Comparison of ENCODE assay signal across 1 cellular context in the genomic region with DNA sequence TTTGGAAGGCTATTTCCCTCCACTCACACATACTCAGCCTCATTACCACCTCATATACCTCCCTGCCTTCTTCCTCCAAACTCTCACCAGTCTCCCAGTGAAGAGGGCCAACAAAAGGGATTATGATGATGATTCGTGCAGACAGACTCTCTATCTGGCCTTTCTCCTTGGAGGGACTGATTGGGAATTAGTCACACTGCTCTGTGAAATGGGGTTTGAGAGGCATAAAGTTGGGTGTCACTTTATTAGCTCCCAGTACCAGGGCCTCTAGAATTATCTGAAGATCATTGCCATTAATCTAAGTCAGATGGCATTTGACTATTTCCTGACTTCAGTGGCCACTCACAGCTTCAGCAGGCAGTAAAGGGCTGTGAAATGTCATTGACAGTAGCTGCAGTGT.
TF ChIP-seq lines count a peak whose summit lies in the region.

No MANE protein-coding gene starts in this region.

TF ChIP-seq in A549, 52 proteins besides CTCF, POLR2A, EP300 and RAD21 (continued from another document):
- TF ChIP-seq, protein P1, sequence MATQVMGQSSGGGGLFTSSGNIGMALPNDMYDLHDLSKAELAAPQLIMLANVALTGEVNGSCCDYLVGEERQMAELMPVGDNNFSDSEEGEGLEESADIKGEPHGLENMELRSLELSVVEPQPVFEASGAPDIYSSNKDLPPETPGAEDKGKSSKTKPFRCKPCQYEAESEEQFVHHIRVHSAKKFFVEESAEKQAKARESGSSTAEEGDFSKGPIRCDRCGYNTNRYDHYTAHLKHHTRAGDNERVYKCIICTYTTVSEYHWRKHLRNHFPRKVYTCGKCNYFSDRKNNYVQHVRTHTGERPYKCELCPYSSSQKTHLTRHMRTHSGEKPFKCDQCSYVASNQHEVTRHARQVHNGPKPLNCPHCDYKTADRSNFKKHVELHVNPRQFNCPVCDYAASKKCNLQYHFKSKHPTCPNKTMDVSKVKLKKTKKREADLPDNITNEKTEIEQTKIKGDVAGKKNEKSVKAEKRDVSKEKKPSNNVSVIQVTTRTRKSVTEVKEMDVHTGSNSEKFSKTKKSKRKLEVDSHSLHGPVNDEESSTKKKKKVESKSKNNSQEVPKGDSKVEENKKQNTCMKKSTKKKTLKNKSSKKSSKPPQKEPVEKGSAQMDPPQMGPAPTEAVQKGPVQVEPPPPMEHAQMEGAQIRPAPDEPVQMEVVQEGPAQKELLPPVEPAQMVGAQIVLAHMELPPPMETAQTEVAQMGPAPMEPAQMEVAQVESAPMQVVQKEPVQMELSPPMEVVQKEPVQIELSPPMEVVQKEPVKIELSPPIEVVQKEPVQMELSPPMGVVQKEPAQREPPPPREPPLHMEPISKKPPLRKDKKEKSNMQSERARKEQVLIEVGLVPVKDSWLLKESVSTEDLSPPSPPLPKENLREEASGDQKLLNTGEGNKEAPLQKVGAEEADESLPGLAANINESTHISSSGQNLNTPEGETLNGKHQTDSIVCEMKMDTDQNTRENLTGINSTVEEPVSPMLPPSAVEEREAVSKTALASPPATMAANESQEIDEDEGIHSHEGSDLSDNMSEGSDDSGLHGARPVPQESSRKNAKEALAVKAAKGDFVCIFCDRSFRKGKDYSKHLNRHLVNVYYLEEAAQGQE (IDR thresholded peaks at IDR 0.05) = no peak
- TF ChIP-seq JUN (IDR thresholded peaks at IDR 0.05) (no peak), RNF2 (IDR thresholded peaks at IDR 0.05; ENCODE audit: borderline replicate concordance, low read depth) (no peak)
